ENCODE assay signal across 23 cellular contexts in genomic region chr15:38215707-38216106, GRCh38. TPM values are rescaled to one million over a fixed set of nuclear protein-coding genes. Genes with fewer than 3 reads are reported as not detected.
DNase-seq lines count a peak whose midpoint lies in the region; ATAC-seq and TF ChIP-seq lines count a peak whose summit lies in the region.
"Had no signal": no experiment of that assay in that cellular context is flagged by ENCODE, and none has a peak within 500 bp of the region (broad histone marks: within the 10 kb centered on the region; RNA-seq: fewer than 3 reads in every experiment).

No MANE protein-coding gene starts in this region.

- no peak for TF ChIP-seq EP300 in stomach (IDR thresholded peaks at IDR 0.05)

- H4K91ac ChIP-seq in neuronal stem cell (ENCODE audit: low read depth, low read length, poor library complexity): no peak overlapping the region

- no peak overlapping the region for H2BK120ac ChIP-seq in neuronal stem cell (ENCODE audit: low read depth, low read length)

- no peak for TF ChIP-seq CTCF in left ventricle myocardium inferior (IDR thresholded peaks at IDR 0.05; ENCODE audit: borderline replicate concordance)
- no peak for TF ChIP-seq CTCF in stomach (IDR thresholded peaks at IDR 0.05)

- H3K27ac ChIP-seq in left ventricle myocardium inferior (replicated peaks): peak overlapping the region; percentile 2
- H3K27ac ChIP-seq in neuronal stem cell (replicated peaks; ENCODE audit: low read length): no peak overlapping the region
- H3K27ac ChIP-seq in stomach: peak overlapping the region in 1 of 5 donors; percentile 27
- H3K27ac ChIP-seq: SK-N-MC had no signal

- no peaks in the 10 kb centered on the region for H3K9me3 Mint-ChIP-seq in activated naive CD4-positive, alpha-beta T cell treated with anti-CD3 and anti-CD28 coated beads, Interleukin-2, amount 50 U/mL, for 72 hours
- H3K9me3 Mint-ChIP-seq: CD4-positive, alpha-beta memory T cell had no signal

- H3K4me2 ChIP-seq in neuronal stem cell (ENCODE audit: insufficient read depth, low read length, poor library complexity, severe bottlenecking): no peak overlapping the region

- H3K36me3 Mint-ChIP-seq in activated naive CD4-positive, alpha-beta T cell treated with anti-CD3 and anti-CD28 coated beads, Interleukin-2, amount 50 U/mL, for 72 hours: no peaks in the 10 kb centered on the region
- H3K36me3 Mint-ChIP-seq: CD4-positive, alpha-beta memory T cell had no signal

- no peaks in the 10 kb centered on the region for H3K79me1 ChIP-seq in neuronal stem cell (ENCODE audit: low read depth, low read length)

- H2BK5ac ChIP-seq in neuronal stem cell (ENCODE audit: low read length): no peak overlapping the region

- no peak overlapping the region for H2BK15ac ChIP-seq in neuronal stem cell (ENCODE audit: low read length)

- H3K4ac ChIP-seq in neuronal stem cell (ENCODE audit: low read length): no peak overlapping the region

- no peak overlapping the region for H3K23ac ChIP-seq in neuronal stem cell (ENCODE audit: low read depth, low read length, poor library complexity)

- peaks cover 41% of the 10 kb centered on the region for H3K4me1 ChIP-seq in left ventricle myocardium inferior
- H3K4me1 ChIP-seq in neuronal stem cell (ENCODE audit: control insufficient read depth in 2 of 2, insufficient read depth in 1 of 2, low read depth in 1 of 2, low read length in 2 of 2): no peaks in the 10 kb centered on the region
- peaks cover 0 to 27% (median 15%) of the 10 kb centered on the region in 4 donors for H3K4me1 ChIP-seq in stomach

- no peak overlapping the region for H2AK5ac ChIP-seq in neuronal stem cell (ENCODE audit: low read depth, low read length)

- DNase-seq in left ventricle myocardium inferior: no peak
- no peak for DNase-seq in Right ventricle myocardium inferior (ENCODE audit: missing footprints)
- peak; percentile 92 for DNase-seq in amniotic epithelial cell (ENCODE audit: low read depth)
- DNase-seq in left ventricle myocardium superior: no peak
- DNase-seq in neuronal stem cell (ENCODE audit: low spot score): no peak
- no peak for DNase-seq in activated naive CD4-positive, alpha-beta T cell treated with anti-CD3 and anti-CD28 coated beads, Interleukin-2, amount 50 U/mL, for 72 hours (ENCODE audit: low spot score in 2 of 2)
- no peak for DNase-seq in SIG-M5 (lab: John Stamatoyannopoulos, UW)
- DNase-seq in stomach: no peak
- DNase-seq: Caco-2; CD4-positive, alpha-beta memory T cell; DMS 273 treated with DMSO at 0.1 percent for 48 hours; DMS79 treated with DMSO at 0.1 percent for 48 hours; H7; KG1; NCI-H1105; NCI-H146; NCI-H2029; NCI-H2227 treated with DMSO at 0.1 percent for 48 hours; NCI-H510A; Peyer's patch; SHP77 had no signal

- H3K9me3 ChIP-seq in left ventricle myocardium inferior (replicated peaks) (no peaks in the 10 kb centered on the region), neuronal stem cell (replicated peaks in 1 of 2; ENCODE audit: control insufficient read depth in 2 of 2, insufficient read depth in 1 of 2, low read depth in 1 of 2, low read length in 2 of 2) (no peaks in the 10 kb centered on the region), stomach (no peaks in the 10 kb centered on the region)
- H3K9me3 ChIP-seq: Caco-2, Peyer's patch had no signal

- no peak for ATAC-seq in Right ventricle myocardium inferior
- ATAC-seq in left ventricle myocardium superior: peak; percentile 24
- no peak for ATAC-seq in activated naive CD4-positive, alpha-beta T cell treated with anti-CD3 and anti-CD28 coated beads, Interleukin-2, amount 50 U/mL, for 72 hours
- ATAC-seq: GM12878 had no signal

- no peak overlapping the region for H4K8ac ChIP-seq in neuronal stem cell (ENCODE audit: low read depth, low read length)

- TF ChIP-seq POLR2A in stomach (IDR thresholded peaks at IDR 0.05): no peak

- intact Hi-C loops in left ventricle myocardium inferior (cut with micrococcal nuclease): no loop called here
- intact Hi-C loops in Right ventricle myocardium inferior (cut with DNase I): no loop called here
- intact Hi-C loops in left ventricle myocardium superior (cut with micrococcal nuclease): no loop called here
- intact Hi-C loops in stomach (cut with DNase I; ENCODE audit: low total_unique reads): no loop called here

- no peak overlapping the region for H3K9ac ChIP-seq in neuronal stem cell (ENCODE audit: low read depth, low read length, poor library complexity)

- H3K36me3 ChIP-seq in left ventricle myocardium inferior (no peaks in the 10 kb centered on the region), neuronal stem cell (replicated peaks in 1 of 2; ENCODE audit: control insufficient read depth in 2 of 2, insufficient read depth in 2 of 2, low read length in 2 of 2) (no peaks in the 10 kb centered on the region), stomach (no peaks in the 10 kb centered on the region)
- H3K36me3 ChIP-seq: Peyer's patch had no signal

- peak overlapping the region; percentile 13 for H2AFZ ChIP-seq in neuronal stem cell (ENCODE audit: low read length)

- no peak overlapping the region for H3K14ac ChIP-seq in neuronal stem cell (ENCODE audit: low read length)

- no peak overlapping the region for H3K4me3 ChIP-seq in left ventricle myocardium inferior
- H3K4me3 ChIP-seq in neuronal stem cell (ENCODE audit: low read length in 2 of 2): no peak overlapping the region
- no peak overlapping the region for H3K4me3 ChIP-seq in stomach
- H3K4me3 ChIP-seq: GM12878, Peyer's patch, SK-N-MC had no signal

- H3K27ac Mint-ChIP-seq in activated naive CD4-positive, alpha-beta T cell treated with anti-CD3 and anti-CD28 coated beads, Interleukin-2, amount 50 U/mL, for 72 hours: no peak overlapping the region
- H3K27ac Mint-ChIP-seq: CD4-positive, alpha-beta memory T cell had no signal

- H3K27me3 ChIP-seq in left ventricle myocardium inferior (ENCODE audit: low read depth) (no peaks in the 10 kb centered on the region), neuronal stem cell (ENCODE audit: control insufficient read depth in 3 of 3, insufficient read depth in 3 of 3, low read depth in 1 of 3, low read length in 3 of 3) (no peaks in the 10 kb centered on the region), stomach (no peaks in the 10 kb centered on the region)
- H3K27me3 ChIP-seq: Peyer's patch had no signal

- WGBS in neuronal stem cell (ENCODE audit: extremely low coverage in 2 of 2, insufficient read length in 2 of 2, insufficient replicate concordance in 1 of 2), 2 donors: no CpG with 5 or more reads among the region's 1 CpG
- WGBS in stomach, 5 donors: 40 to 76% (median 59%) methylated on average over 1 of the region's 1 CpG

- no peak overlapping the region for H3K18ac ChIP-seq in neuronal stem cell (ENCODE audit: low read length)

- no peak overlapping the region for H2BK12ac ChIP-seq in neuronal stem cell (ENCODE audit: low read length)

RNA-seq across cellular contexts. Expression of gene SPRED1, which starts 36.9 kb away (rescaled TPM):
- total RNA-seq in left ventricle myocardium inferior: 8.7 TPM
- total RNA-seq in Right ventricle myocardium inferior: 9.9 TPM
- total RNA-seq in left ventricle myocardium superior: 7.3 TPM
- 20.9 TPM for polyA plus RNA-seq in neuronal stem cell (2013, experiment 1 of 2)
- 21.3 TPM for polyA plus RNA-seq in neuronal stem cell (2013, experiment 2 of 2)
- total RNA-seq in activated naive CD4-positive, alpha-beta T cell treated with anti-CD3 and anti-CD28 coated beads, Interleukin-2, amount 50 U/mL, for 72 hours: 1 to 10 TPM in 1 of 2 donors, under 1 TPM in 1; 0.05 to 1.1 TPM
- 100 to 1,000 TPM in 1 of 5 donors, 10 to 100 TPM in 2, 1 to 10 TPM in 2; 2.2 to 112 (median 15.4) TPM for total RNA-seq in stomach
- polyA plus RNA-seq in stomach: 10 to 100 TPM in 1 of 3 donors, 1 to 10 TPM in 2; 3.1 to 13.7 (median 8.4) TPM
- polyA plus RNA-seq: CD4-positive, alpha-beta memory T cell had no signal
